Comparison of ENCODE assay signal across 8 cellular contexts in genomic region chr4:26860157-26860921, GRCh38. TPM values are rescaled to one million over a fixed set of nuclear protein-coding genes. Genes with fewer than 3 reads are reported as not detected.
A peak's percentile ranks its signal among the peaks of the same experiment; 100 is the strongest.
DNase-seq lines count a peak whose midpoint lies in the region; ATAC-seq and TF ChIP-seq lines count a peak whose summit lies in the region.

TSS of gene STIM2 (plus strand) at chr4:26860841.

- no peaks in the 10 kb centered on the region for H3K36me3 Mint-ChIP-seq in activated naive CD8-positive, alpha-beta T cell treated with anti-CD3 and anti-CD28 coated beads, Interleukin-2, amount 10 ng/mL, durations not matched to agents 7 days and 5 days

- no peaks in the 10 kb centered on the region for H3K9me3 Mint-ChIP-seq in activated naive CD8-positive, alpha-beta T cell treated with anti-CD3 and anti-CD28 coated beads, Interleukin-2, amount 10 ng/mL, durations not matched to agents 7 days and 5 days

- peak; percentile 75 for DNase-seq in NCI-H128 (lab: John Stamatoyannopoulos, UW; ENCODE audit: unreplicated experiment)
- peak; percentile 100 for DNase-seq in activated naive CD8-positive, alpha-beta T cell treated with anti-CD3 and anti-CD28 coated beads, Interleukin-2, amount 10 ng/mL, durations not matched to agents 7 days and 5 days
- peak; percentile 86 to 99 (median 97) for DNase-seq in head of caudate nucleus
- DNase-seq in ovary, result peak; percentile 96 to 99 (median 97)
- DNase-seq in thyroid gland, result peak; percentile 95 to 96

- H3F3A ChIP-seq in SU-DHL-6 (ENCODE audit: insufficient read depth), result peaks cover 46% of the 10 kb centered on the region

- H3K4me3 ChIP-seq in SU-DHL-6 (ENCODE audit: insufficient read depth, low read length, poor library complexity, severe bottlenecking) (peak within 1 kb of the TSS; percentile 83), ovary (peak within 1 kb of the TSS; percentile 82), thyroid gland (replicated peaks in 1 of 3) (peak within 1 kb of the TSS; percentile 43 to 93 (median 71))

- H3K27me3 ChIP-seq in SU-DHL-6 (ENCODE audit: low read length) (no peaks in the 10 kb centered on the region), ovary (no peaks in the 10 kb centered on the region), thyroid gland (no peaks in the 10 kb centered on the region)

- H3K27ac ChIP-seq in SU-DHL-6 (ENCODE audit: low read depth, low read length), result peak within 1 kb of the TSS; percentile 94
- H3K27ac ChIP-seq in ovary, result peak within 1 kb of the TSS; percentile 96
- peak within 1 kb of the TSS; percentile 85 to 97 (median 92) for H3K27ac ChIP-seq in thyroid gland

- peaks cover 3% of the 10 kb centered on the region; the same call in 1 of the 2 replicates for H3K36me3 ChIP-seq in SU-DHL-6 (ENCODE audit: low read length)
- no peaks in the 10 kb centered on the region for H3K36me3 ChIP-seq in ovary
- no peaks in the 10 kb centered on the region for H3K36me3 ChIP-seq in thyroid gland

- H4K20me1 ChIP-seq in SU-DHL-6 (ENCODE audit: low read depth, low read length), result peaks cover 35% of the 10 kb centered on the region

- H3K4me1 ChIP-seq in ovary (ENCODE audit: insufficient read depth) (peaks cover 4% of the 10 kb centered on the region), thyroid gland (peaks cover 30% of the 10 kb centered on the region in 2 donors)

- POLR2A ChIA-PET in activated naive CD8-positive, alpha-beta T cell treated with anti-CD3 and anti-CD28 coated beads, Interleukin-2, amount 10 ng/mL, durations not matched to agents 7 days and 5 days (lab: Charles Lee), result interaction anchor here (0.6 to 6.5 kb wide), 21 partner anchors 13 to 1000 kb away, joined by 3 to 209 read pairs (median 5); partner anchors contain the start of gene TBC1D19

- no peak within 1 kb of the TSS for H2AFZ ChIP-seq in SU-DHL-6 (ENCODE audit: low read depth, low read length, severe bottlenecking)

- peak within 1 kb of the TSS; percentile 98 for H3K4me2 ChIP-seq in SU-DHL-6 (ENCODE audit: low read depth, low read length, poor library complexity, severe bottlenecking)

- H3K27ac Mint-ChIP-seq in activated naive CD8-positive, alpha-beta T cell treated with anti-CD3 and anti-CD28 coated beads, Interleukin-2, amount 10 ng/mL, durations not matched to agents 7 days and 5 days, result peak within 1 kb of the TSS; percentile 96

- peak; percentile 59 for ATAC-seq in HG02678 (IDR thresholded peaks at IDR 0.05; ENCODE audit: unreplicated experiment)
- peak; percentile 74 for ATAC-seq in activated naive CD8-positive, alpha-beta T cell treated with anti-CD3 and anti-CD28 coated beads, Interleukin-2, amount 10 ng/mL, durations not matched to agents 7 days and 5 days (ENCODE audit: low read depth)

- H3K4me1 Mint-ChIP-seq in activated naive CD8-positive, alpha-beta T cell treated with anti-CD3 and anti-CD28 coated beads, Interleukin-2, amount 10 ng/mL, durations not matched to agents 7 days and 5 days, result peaks cover 38% of the 10 kb centered on the region

- H3K9me3 ChIP-seq in SU-DHL-6 (ENCODE audit: insufficient read depth, low read length) (no peaks in the 10 kb centered on the region), ovary (no peaks in the 10 kb centered on the region), thyroid gland (no peaks in the 10 kb centered on the region)

- H3K27me3 Mint-ChIP-seq in activated naive CD8-positive, alpha-beta T cell treated with anti-CD3 and anti-CD28 coated beads, Interleukin-2, amount 10 ng/mL, durations not matched to agents 7 days and 5 days, result no peaks in the 10 kb centered on the region

- intact Hi-C loops in head of caudate nucleus (cut with DNase I), result loop anchor here (5.0 kb wide), 2 partner anchors 132 to 278 kb away; partner anchors contain the start of gene TBC1D19
- intact Hi-C loops in ovary (cut with DNase I), result loop anchor here in 3 of 4 donors (5.0 to 10.0 kb wide), 3 partner anchors 132 to 137 kb away; no protein-coding TSS in a partner anchor
- intact Hi-C loops in thyroid gland (cut with DNase I), result loop anchor here (10.0 kb wide), 1 partner anchor 144 kb away; no protein-coding TSS in a partner anchor

- H3K4me3 Mint-ChIP-seq in activated naive CD8-positive, alpha-beta T cell treated with anti-CD3 and anti-CD28 coated beads, Interleukin-2, amount 10 ng/mL, durations not matched to agents 7 days and 5 days, result peak within 1 kb of the TSS; percentile 98

- no peaks in the 10 kb centered on the region for H3K9me2 ChIP-seq in SU-DHL-6 (replicated peaks; ENCODE audit: insufficient read depth, low read length)

- TF ChIP-seq EP300 in ovary (IDR thresholded peaks at IDR 0.05), result no peak

- H3K79me2 ChIP-seq in SU-DHL-6 (ENCODE audit: insufficient read depth, low read length), result peaks cover 65% of the 10 kb centered on the region

- TF ChIP-seq CTCF in GM12872 (IDR thresholded peaks at IDR 0.05; ENCODE audit: insufficient read depth, low read depth, low read length) (peak; percentile 49; the same call in 1 of the 3 replicates), SU-DHL-6 (IDR thresholded peaks at IDR 0.05; ENCODE audit: insufficient read depth, low read length, poor library complexity, severe bottlenecking) (peak; percentile 29), ovary (IDR thresholded peaks at IDR 0.05) (peak; percentile 29 to 68 (median 61)), thyroid gland (IDR thresholded peaks at IDR 0.05) (peak in 5 of 6 experiments; percentile 24 to 52 (median 28))

- 1% methylated on average over 54 to 74 of the region's 74 CpGs for WGBS in ovary, 3 donors
- WGBS in thyroid gland, 2 donors, result 0 to 1% methylated on average over 73 to 74 of the region's 74 CpGs

- peak within 1 kb of the TSS; percentile 82 for H3K9ac ChIP-seq in SU-DHL-6 (ENCODE audit: low read length)

- TF ChIP-seq POLR2A in ovary (IDR thresholded peaks at IDR 0.05) (peak; percentile 65), thyroid gland (IDR thresholded peaks at IDR 0.05) (peak in 1 of 2 donors; percentile 93)

RNA-seq across cellular contexts. Expression of gene STIM2, which starts in this region (rescaled TPM):
- total RNA-seq in activated naive CD8-positive, alpha-beta T cell treated with anti-CD3 and anti-CD28 coated beads, Interleukin-2, amount 10 ng/mL, durations not matched to agents 7 days and 5 days, result 10 to 100 TPM; 70.2 to 75.2 TPM
- 10 to 100 TPM; 28.7 to 47.9 (median 40.2) TPM for total RNA-seq in ovary
- polyA plus RNA-seq in ovary, result 10 to 100 TPM; 24.0 to 33.1 TPM
- 10 to 100 TPM; 16.4 to 39.1 (median 18.5) TPM for total RNA-seq in thyroid gland

Comparison
In these comparisons a context has a peak if more than half of its experiments do, and no peak if none do; other contexts are left out.
1. Peak in every context shown above with its lines: DNase-seq, ATAC-seq, H3K4me3 ChIP-seq and H3K27ac ChIP-seq.